ENCODE assay signal across 20 cellular contexts in the genomic region with DNA sequence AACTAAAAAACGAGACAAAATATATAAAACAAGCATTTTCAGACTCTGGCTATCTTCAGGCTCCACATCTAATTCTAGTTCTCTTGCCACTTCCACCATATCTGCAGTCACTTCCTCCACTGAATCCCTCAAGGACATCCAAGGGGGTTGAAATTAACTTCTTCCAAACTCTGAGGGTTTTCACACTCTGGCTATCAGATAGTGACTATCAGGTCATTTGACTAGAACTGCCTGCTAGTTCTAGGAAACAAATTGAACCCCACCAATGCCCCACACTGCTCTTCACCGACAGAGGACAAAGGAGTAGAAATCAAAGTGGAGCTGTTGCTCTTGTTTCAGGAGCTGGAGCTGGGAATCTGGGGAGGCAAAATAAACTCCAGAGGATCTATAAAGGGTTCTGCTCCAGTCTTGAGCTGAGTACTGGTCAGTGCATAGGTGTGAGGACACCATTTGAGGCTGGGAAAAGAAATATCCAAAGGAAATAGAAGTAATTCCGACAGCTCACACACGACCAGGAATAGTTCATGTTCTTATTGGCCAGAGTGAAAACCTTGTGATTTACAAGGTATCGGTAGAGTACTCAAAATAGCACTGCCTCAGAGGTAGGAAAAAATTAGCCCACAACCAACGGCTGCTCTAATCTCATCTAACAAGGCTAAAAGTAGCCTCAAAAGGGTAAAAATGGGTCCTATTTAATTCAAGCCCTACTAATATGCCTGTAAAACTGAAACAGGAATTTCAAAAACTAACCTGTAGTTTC.
"Had no signal": no experiment of that assay in that cellular context is flagged by ENCODE, and none has a peak within 500 bp of the region (broad histone marks: within the 10 kb centered on the region; RNA-seq: fewer than 3 reads in every experiment).

No MANE protein-coding gene starts in this region.

- H3K27ac ChIP-seq: coronary artery, foreskin keratinocyte, left lung, neutrophil, tibial artery, upper lobe of left lung, uterus had no signal

- H3K36me3 ChIP-seq: uterus had no signal

- ATAC-seq: foreskin keratinocyte; left lung; mucosa of descending colon; naive thymus-derived CD8-positive, alpha-beta T cell had no signal

- H3K9me3 ChIP-seq: left lung, mucosa of descending colon, neutrophil, tibial artery, upper lobe of left lung, uterus had no signal

- H3K27me3 ChIP-seq: foreskin keratinocyte, left lung, neutrophil, tibial artery, upper lobe of left lung, uterus had no signal

- H3K4me3 Mint-ChIP-seq: endodermal cell; naive thymus-derived CD8-positive, alpha-beta T cell had no signal

- H3K9me3 Mint-ChIP-seq: endodermal cell; naive thymus-derived CD8-positive, alpha-beta T cell had no signal

- DNase-seq: effector CD4-positive, alpha-beta T cell; endodermal cell; erythroblast; foreskin keratinocyte; head of caudate nucleus; hypothalamus; left lung; mucosa of descending colon; naive thymus-derived CD8-positive, alpha-beta T cell; small intestine; stimulated activated CD4-positive, alpha-beta T cell treated with anti-CD3 and anti-CD28 coated beads, Interleukin-2, amount 100 ng/mL, for 48 hours; stimulated activated naive CD4-positive, alpha-beta T cell treated with Interleukin-2 at 50 U/mL for 16 hours; tibial artery; upper lobe of left lung; uterus had no signal

- H3K4me3 ChIP-seq: coronary artery, left lung, lung, mucosa of descending colon, tibial artery, upper lobe of left lung, uterus had no signal

- H3K27me3 Mint-ChIP-seq: naive thymus-derived CD8-positive, alpha-beta T cell had no signal

- H3K4me1 Mint-ChIP-seq: endodermal cell; naive thymus-derived CD8-positive, alpha-beta T cell had no signal

- H3K4me1 ChIP-seq: foreskin keratinocyte, left lung, tibial artery, upper lobe of left lung, uterus had no signal

- H3K27ac Mint-ChIP-seq: endodermal cell had no signal

- FAIRE-seq: endothelial cell of umbilical vein, islet of Langerhans, small intestine had no signal
